In the genomic region with DNA sequence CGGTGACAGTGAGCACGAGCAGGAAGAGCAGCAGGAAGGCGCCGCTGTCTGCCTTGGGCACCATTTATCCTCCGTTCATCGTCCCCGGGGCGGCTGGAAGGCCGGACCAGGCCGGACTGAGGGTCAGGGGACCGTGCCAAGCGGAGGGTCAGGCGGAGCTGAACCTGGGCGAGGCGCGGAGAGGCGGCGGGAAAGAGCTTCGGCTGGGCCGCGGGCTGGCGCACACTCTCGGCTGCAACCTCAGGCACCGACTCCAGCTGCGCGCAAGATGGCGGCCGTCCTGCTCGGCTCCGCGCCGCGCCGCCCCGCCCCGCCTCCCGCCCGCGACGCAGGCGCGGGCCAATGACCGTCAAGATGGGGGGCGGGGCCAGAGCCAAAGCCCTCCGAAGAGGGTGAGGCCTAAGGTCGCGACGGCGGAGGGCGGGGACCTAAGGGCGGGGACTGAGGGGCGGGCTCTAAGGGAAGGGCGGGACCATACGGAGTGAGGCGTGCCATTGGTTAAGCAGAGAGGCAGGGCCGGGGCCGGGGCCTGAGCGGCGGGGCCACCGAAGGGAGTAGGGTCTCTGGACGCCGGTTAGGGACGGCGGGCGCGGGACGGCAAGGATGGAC, we compare ENCODE assay signal across 8 cellular contexts. TPM values are rescaled to one million over a fixed set of nuclear protein-coding genes. Genes with fewer than 3 reads are reported as not detected.
A peak's percentile ranks its signal among the peaks of the same experiment; 100 is the strongest.
DNase-seq lines count a peak whose midpoint lies in the region; FAIRE-seq and TF ChIP-seq lines count a peak whose summit lies in the region.

A gene with protein sequence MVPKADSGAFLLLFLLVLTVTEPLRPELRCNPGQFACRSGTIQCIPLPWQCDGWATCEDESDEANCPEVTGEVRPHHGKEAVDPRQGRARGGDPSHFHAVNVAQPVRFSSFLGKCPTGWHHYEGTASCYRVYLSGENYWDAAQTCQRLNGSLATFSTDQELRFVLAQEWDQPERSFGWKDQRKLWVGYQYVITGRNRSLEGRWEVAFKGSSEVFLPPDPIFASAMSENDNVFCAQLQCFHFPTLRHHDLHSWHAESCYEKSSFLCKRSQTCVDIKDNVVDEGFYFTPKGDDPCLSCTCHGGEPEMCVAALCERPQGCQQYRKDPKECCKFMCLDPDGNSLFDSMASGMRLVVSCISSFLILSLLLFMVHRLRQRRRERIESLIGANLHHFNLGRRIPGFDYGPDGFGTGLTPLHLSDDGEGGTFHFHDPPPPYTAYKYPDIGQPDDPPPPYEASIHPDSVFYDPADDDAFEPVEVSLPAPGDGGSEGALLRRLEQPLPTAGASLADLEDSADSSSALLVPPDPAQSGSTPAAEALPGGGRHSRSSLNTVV (minus strand): TSS at position 270 of the 609 bp plus-strand sequence. CDS start 206 bp downstream, at position 64.

- peak within 1 kb of the TSS; percentile 66 for H3K27ac Mint-ChIP-seq in activated naive CD4-positive, alpha-beta T cell treated with anti-CD3 and anti-CD28 coated beads for 36 hours

- DNase-seq in GM03348 (ENCODE audit: low spot score): peak; percentile 100
- peak; percentile 70 for DNase-seq in HFF-Myc (ENCODE audit: extremely low read depth, low read depth)
- peak; percentile 95 for DNase-seq in NB4 (ENCODE audit: low read depth)
- DNase-seq in SK-N-DZ (ENCODE audit: low spot score): peak; percentile 94
- DNase-seq in activated naive CD4-positive, alpha-beta T cell treated with anti-CD3 and anti-CD28 coated beads for 36 hours: peak; percentile 98
- peak; percentile 100 for DNase-seq in frontal cortex (ENCODE audit: low spot score in 2 of 2)

- peaks cover 47% of the 10 kb centered on the region for H3K4me1 Mint-ChIP-seq in activated naive CD4-positive, alpha-beta T cell treated with anti-CD3 and anti-CD28 coated beads for 36 hours (ENCODE audit: low read depth)

- H3K36me3 ChIP-seq in neutrophil: peaks cover 12% of the 10 kb centered on the region

- H3K9me3 ChIP-seq in neutrophil: no peaks in the 10 kb centered on the region

- TF ChIP-seq CTCF in HFF-Myc (IDR thresholded peaks at IDR 0.05; ENCODE audit: low read depth, low read length, missing control alignments) (no peak), NB4 (IDR thresholded peaks at IDR 0.05; ENCODE audit: low read depth, low read length) (no peak), neutrophil (IDR thresholded peaks at IDR 0.05) (peak; percentile 46), subcutaneous adipose tissue (IDR thresholded peaks at IDR 0.05; ENCODE audit: low read depth) (no peak)

- intact Hi-C loops in activated naive CD4-positive, alpha-beta T cell treated with anti-CD3 and anti-CD28 coated beads for 36 hours (cut with micrococcal nuclease): loop anchor here (1.0 to 5.0 kb wide), 6 partner anchors 13 to 355 kb away; a partner anchor contains a TSS

- CTCF ChIA-PET in activated naive CD4-positive, alpha-beta T cell treated with anti-CD3 and anti-CD28 coated beads for 36 hours (lab: Charles Lee): interaction anchor here (1.4 kb wide), 1 partner anchor 12 kb away, joined by 4 read pairs; no protein-coding TSS in a partner anchor

- peak; percentile 79 for TF ChIP-seq POLR2A in NB4 (IDR thresholded peaks at IDR 0.05; ENCODE audit: extremely low read depth, insufficient read length)

- no peaks in the 10 kb centered on the region for H3K36me3 Mint-ChIP-seq in activated naive CD4-positive, alpha-beta T cell treated with anti-CD3 and anti-CD28 coated beads for 36 hours (ENCODE audit: low read depth)

- no peaks in the 10 kb centered on the region for H3K27me3 ChIP-seq in neutrophil

- H3K9me3 Mint-ChIP-seq in activated naive CD4-positive, alpha-beta T cell treated with anti-CD3 and anti-CD28 coated beads for 36 hours: no peaks in the 10 kb centered on the region

- no peaks in the 10 kb centered on the region for H3K27me3 Mint-ChIP-seq in activated naive CD4-positive, alpha-beta T cell treated with anti-CD3 and anti-CD28 coated beads for 36 hours (ENCODE audit: low read depth)

- H3K4me3 Mint-ChIP-seq in activated naive CD4-positive, alpha-beta T cell treated with anti-CD3 and anti-CD28 coated beads for 36 hours: peak within 1 kb of the TSS; percentile 84

- peak within 1 kb of the TSS; percentile 82 for H3K4me3 ChIP-seq in HFF-Myc (replicated peaks; ENCODE audit: low read depth, low read length)
- H3K4me3 ChIP-seq in NB4 (ENCODE audit: low read depth, low read length): peak within 1 kb of the TSS; percentile 80
- peak within 1 kb of the TSS; percentile 93 to 94 for H3K4me3 ChIP-seq in neutrophil (ENCODE audit: low read depth in 1 of 2, low read length in 1 of 2)

- FAIRE-seq in frontal cortex (lab: Jason Lieb, UNC): no peak

- peaks cover 49 to 51% of the 10 kb centered on the region in 2 experiments for H3K4me1 ChIP-seq in neutrophil (ENCODE audit: control insufficient read depth in 1 of 2, insufficient read depth in 1 of 2, low read depth in 1 of 2, low read length in 1 of 2)

- H3K27ac ChIP-seq in neutrophil: peak within 1 kb of the TSS; percentile 92

RNA-seq across cellular contexts. Expression of the gene that starts here (rescaled TPM):
- 45.5 and 48.0 TPM in 2 replicates for polyA plus RNA-seq in SK-N-DZ (2014; cell fraction: cytosol; rRNA removed)
- 33.5 and 34.4 TPM in 2 replicates for polyA plus RNA-seq in SK-N-DZ (2014; cell fraction: nucleus; rRNA removed)
- 10 to 100 TPM; 15.4 to 16.4 TPM for total RNA-seq in activated naive CD4-positive, alpha-beta T cell treated with anti-CD3 and anti-CD28 coated beads for 36 hours
- total RNA-seq in frontal cortex (65.2 TPM), subcutaneous adipose tissue (10 to 100 TPM; 22.3 to 47.1 (median 30.5) TPM)

Comparison
In these comparisons a context has a peak if more than half of its experiments do, and no peak if none do; other contexts are left out.
1. Peak in every context shown above with its lines: DNase-seq, H3K4me3 ChIP-seq and H3K27ac ChIP-seq.